34 cellular contexts compared by ENCODE assay signal in genomic region chr3:100748967-100749366, GRCh38.
"Had no signal": no experiment of that assay in that cellular context is flagged by ENCODE, and none has a peak within 500 bp of the region (broad histone marks: within the 10 kb centered on the region; RNA-seq: fewer than 3 reads in every experiment).

No MANE protein-coding gene starts in this region.

- H3K9me3 ChIP-seq: esophagus muscularis mucosa, gastroesophageal sphincter had no signal

- FAIRE-seq: bronchial epithelial cell, colon had no signal

- ATAC-seq: activated CD4-positive, CD25-positive, alpha-beta regulatory T cell treated with anti-CD3 and anti-CD28 coated beads, Interleukin-2, amount 50 U/mL, for 24 hours; activated CD8-positive, alpha-beta T cell treated with anti-CD3 and anti-CD28 coated beads for 36 hours; activated naive CD8-positive, alpha-beta T cell treated with anti-CD3 and anti-CD28 coated beads, Interleukin-2, amount 50 U/mL, for 24 hours; effector memory CD8-positive, alpha-beta T cell; gastroesophageal sphincter; T-helper 17 cell had no signal

- H3K9me3 Mint-ChIP-seq: activated B cell treated with CpG ODN at 0.5 μM for 24 hours; activated CD8-positive, alpha-beta T cell treated with anti-CD3 and anti-CD28 coated beads for 36 hours; activated naive CD4-positive, alpha-beta T cell treated with anti-CD3 and anti-CD28 coated beads for 36 hours; activated naive CD4-positive, alpha-beta T cell treated with anti-CD3 and anti-CD28 coated beads, Interleukin-2, amount 50 U/mL, for 24 hours; activated naive CD8-positive, alpha-beta T cell treated with anti-CD3 and anti-CD28 coated beads for 36 hours; activated naive CD8-positive, alpha-beta T cell treated with anti-CD3 and anti-CD28 coated beads, Interleukin-2, amount 50 U/mL, for 24 hours; activated T-helper 1 cell treated with anti-CD3 and anti-CD28 coated beads, Interleukin-12 subunit alpha, Interleukin-12 subunit beta, Interleukin-2, Interleukin-4 antibody, amounts not matched to agents 30 ng/mL and 10 ng/mL and 1 ng/mL, durations not matched to agents 14 hours and 24 hours and 36 hours; activated T-helper 2 cell treated with anti-CD3 and anti-CD28 coated beads, Interferon-gamma antibody, Interleukin-2, Interleukin-4, amounts not matched to agents 10 μg/mL and 5 μg/mL and 100 μg/mL, durations not matched to agents 14 hours and 24 hours and 36 hours; brain; central memory CD8-positive, alpha-beta T cell; effector memory CD8-positive, alpha-beta T cell; T-helper 2 cell treated with Interferon-gamma antibody and Interleukin-4, amounts not matched to agents 5 μg/mL and 100 μg/mL, for 36 hours had no signal

- H3K4me1 Mint-ChIP-seq: activated B cell treated with CpG ODN at 0.5 μM for 24 hours; activated naive CD4-positive, alpha-beta T cell treated with anti-CD3 and anti-CD28 coated beads, Interleukin-2, amount 50 U/mL, for 24 hours; activated naive CD8-positive, alpha-beta T cell treated with anti-CD3 and anti-CD28 coated beads for 36 hours; activated naive CD8-positive, alpha-beta T cell treated with anti-CD3 and anti-CD28 coated beads, Interleukin-2, amount 50 U/mL, for 24 hours; central memory CD8-positive, alpha-beta T cell had no signal

- H3K27me3 ChIP-seq: adrenal gland, esophagus muscularis mucosa, gastroesophageal sphincter had no signal

- H3K4me3 ChIP-seq: adrenal gland, esophagus muscularis mucosa, gastroesophageal sphincter had no signal

- DNase-seq: activated B cell treated with CpG ODN at 0.5 μM for 24 hours; activated CD4-positive, alpha-beta T cell treated with anti-CD3 and anti-CD28 coated beads for 48 hours; activated CD4-positive, alpha-beta T cell treated with anti-CD3 and anti-CD28 coated beads, Interleukin-2, amount 50 U/mL, for 1 hour; activated CD4-positive, alpha-beta T cell treated with anti-CD3 and anti-CD28 coated beads, Interleukin-2, amount 50 U/mL, for 48 hours; activated CD8-positive, alpha-beta memory T cell treated with anti-CD3 and anti-CD28 coated beads for 24 hours; activated CD8-positive, alpha-beta T cell treated with anti-CD3 and anti-CD28 coated beads for 36 hours; activated effector memory CD4-positive, alpha-beta T cell treated with anti-CD3 and anti-CD28 coated beads, Interleukin-2, amount 50 U/mL, for 16 hours; activated naive CD4-positive, alpha-beta T cell treated with anti-CD3 and anti-CD28 coated beads for 36 hours; activated naive CD8-positive, alpha-beta T cell treated with anti-CD3 and anti-CD28 coated beads for 36 hours; activated naive CD8-positive, alpha-beta T cell treated with anti-CD3 and anti-CD28 coated beads, Interleukin-2, amount 50 U/mL, for 24 hours; activated T-cell treated with anti-CD3 and anti-CD28 coated beads, Interleukin-2, amount 50 U/mL, for 48 hours; adrenal gland; amygdala; aorta; cortex of kidney; dermis blood vessel endothelial cell; effector CD4-positive, alpha-beta T cell; effector memory CD8-positive, alpha-beta T cell; foreskin melanocyte; T-helper 1 cell; T-helper 17 cell; T1000; WERI-Rb-1 had no signal

- H3K4me3 Mint-ChIP-seq: activated B cell treated with CpG ODN at 0.5 μM for 24 hours; activated CD8-positive, alpha-beta T cell treated with anti-CD3 and anti-CD28 coated beads for 36 hours; activated naive CD4-positive, alpha-beta T cell treated with anti-CD3 and anti-CD28 coated beads for 36 hours; activated naive CD4-positive, alpha-beta T cell treated with anti-CD3 and anti-CD28 coated beads, Interleukin-2, amount 50 U/mL, for 24 hours; activated naive CD8-positive, alpha-beta T cell treated with anti-CD3 and anti-CD28 coated beads for 36 hours; activated naive CD8-positive, alpha-beta T cell treated with anti-CD3 and anti-CD28 coated beads, Interleukin-2, amount 50 U/mL, for 24 hours; activated T-helper 1 cell treated with anti-CD3 and anti-CD28 coated beads, Interleukin-12 subunit alpha, Interleukin-12 subunit beta, Interleukin-2, Interleukin-4 antibody, amounts not matched to agents 30 ng/mL and 10 ng/mL and 1 ng/mL, durations not matched to agents 14 hours and 24 hours and 36 hours; brain; central memory CD8-positive, alpha-beta T cell; effector memory CD8-positive, alpha-beta T cell; T-helper 17 cell; T-helper 2 cell treated with Interferon-gamma antibody and Interleukin-4, amounts not matched to agents 5 μg/mL and 100 μg/mL, for 36 hours had no signal

- H3K27ac Mint-ChIP-seq: activated B cell treated with CpG ODN at 0.5 μM for 24 hours; activated CD8-positive, alpha-beta T cell treated with anti-CD3 and anti-CD28 coated beads for 36 hours; activated naive CD4-positive, alpha-beta T cell treated with anti-CD3 and anti-CD28 coated beads for 36 hours; activated naive CD4-positive, alpha-beta T cell treated with anti-CD3 and anti-CD28 coated beads, Interleukin-2, amount 50 U/mL, for 24 hours; activated naive CD8-positive, alpha-beta T cell treated with anti-CD3 and anti-CD28 coated beads for 36 hours; activated naive CD8-positive, alpha-beta T cell treated with anti-CD3 and anti-CD28 coated beads, Interleukin-2, amount 50 U/mL, for 24 hours; activated T-helper 1 cell treated with anti-CD3 and anti-CD28 coated beads, Interleukin-12 subunit alpha, Interleukin-12 subunit beta, Interleukin-2, Interleukin-4 antibody, amounts not matched to agents 30 ng/mL and 10 ng/mL and 1 ng/mL, durations not matched to agents 14 hours and 24 hours and 36 hours; activated T-helper 2 cell treated with anti-CD3 and anti-CD28 coated beads, Interferon-gamma antibody, Interleukin-2, Interleukin-4, amounts not matched to agents 10 μg/mL and 5 μg/mL and 100 μg/mL, durations not matched to agents 14 hours and 24 hours and 36 hours; brain; effector memory CD8-positive, alpha-beta T cell; T-helper 17 cell; T-helper 2 cell treated with Interferon-gamma antibody and Interleukin-4, amounts not matched to agents 5 μg/mL and 100 μg/mL, for 36 hours had no signal

- H3K27ac ChIP-seq: adrenal gland, WERI-Rb-1 had no signal

- H3K27me3 Mint-ChIP-seq: activated B cell treated with CpG ODN at 0.5 μM for 24 hours; activated CD8-positive, alpha-beta T cell treated with anti-CD3 and anti-CD28 coated beads for 36 hours; activated naive CD4-positive, alpha-beta T cell treated with anti-CD3 and anti-CD28 coated beads, Interleukin-2, amount 50 U/mL, for 24 hours; activated naive CD8-positive, alpha-beta T cell treated with anti-CD3 and anti-CD28 coated beads for 36 hours; activated naive CD8-positive, alpha-beta T cell treated with anti-CD3 and anti-CD28 coated beads, Interleukin-2, amount 50 U/mL, for 24 hours; brain; central memory CD8-positive, alpha-beta T cell; effector memory CD8-positive, alpha-beta T cell; T-helper 17 cell had no signal
